ENCODE assay signal across 34 cellular contexts in the genomic region with DNA sequence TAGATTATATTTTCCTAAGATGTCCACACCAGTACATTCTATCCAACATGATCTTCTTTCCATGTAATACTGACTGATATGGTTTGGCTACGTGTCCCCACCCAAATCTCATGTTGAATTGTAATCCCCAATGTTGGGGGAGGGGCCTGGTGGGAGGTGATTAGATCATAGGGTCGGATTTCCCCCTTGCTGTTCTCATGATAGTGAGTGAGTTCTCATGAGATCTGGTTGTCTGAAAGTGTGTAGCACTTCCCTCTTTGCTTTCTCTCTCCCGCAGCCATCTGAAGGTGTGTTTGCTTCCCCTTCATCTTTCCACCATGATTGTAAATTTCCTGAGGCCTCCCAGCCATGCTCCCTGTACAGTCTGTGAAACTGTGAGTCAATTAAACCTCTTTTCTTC. TPM values are rescaled to one million over a fixed set of nuclear protein-coding genes. Genes with fewer than 3 reads are reported as not detected.
DNase-seq lines count a peak whose midpoint lies in the region; ATAC-seq, FAIRE-seq and TF ChIP-seq lines count a peak whose summit lies in the region.
"Had no signal": no experiment of that assay in that cellular context is flagged by ENCODE, and none has a peak within 500 bp of the region (broad histone marks: within the 10 kb centered on the region; RNA-seq: fewer than 3 reads in every experiment).

No MANE protein-coding gene starts in this region.

- H3K4me3 Mint-ChIP-seq in activated CD4-positive, alpha-beta T cell treated with anti-CD3 and anti-CD28 coated beads, Interleukin-2, amount 10 ng/mL, durations not matched to agents 24 days and 14 days, result no peak overlapping the region
- no peak overlapping the region for H3K4me3 Mint-ChIP-seq in activated CD4-positive, alpha-beta T cell treated with anti-CD3 and anti-CD28 coated beads, Interleukin-2, amount 10 ng/mL, durations not matched to agents 7 days and 5 days
- H3K4me3 Mint-ChIP-seq in CD8-positive, alpha-beta memory T cell, result no peak overlapping the region
- H3K4me3 Mint-ChIP-seq: B cell; effector memory CD8-positive, alpha-beta T cell; mesothelial cell of epicardium; naive thymus-derived CD8-positive, alpha-beta T cell had no signal

- peak overlapping the region; percentile 58 for H3K27ac ChIP-seq in ACC112 (ENCODE audit: low read depth, low read length)
- no peak overlapping the region for H3K27ac ChIP-seq in OCI-LY7 (ENCODE audit: low read depth, low read length, poor library complexity, severe bottlenecking)
- peak overlapping the region; percentile 49 for H3K27ac ChIP-seq in endothelial cell of umbilical vein (ENCODE audit: insufficient read depth, low read depth, low read length)
- no peak overlapping the region for H3K27ac ChIP-seq in CD8-positive, alpha-beta memory T cell (ENCODE audit: low read depth, low read length)
- no peak overlapping the region for H3K27ac ChIP-seq in heart left ventricle
- H3K27ac ChIP-seq: cardiac muscle cell, coronary artery, esophagus squamous epithelium, gastrocnemius medialis, left ventricle myocardium inferior, parathyroid adenoma, right atrium auricular region, SJSA1, upper lobe of right lung had no signal

- intact Hi-C loops in activated CD4-positive, alpha-beta T cell treated with anti-CD3 and anti-CD28 coated beads, Interleukin-2, amount 10 ng/mL, durations not matched to agents 24 days and 14 days (cut with micrococcal nuclease), result no loop called here
- intact Hi-C loops in OCI-LY7 (cut with micrococcal nuclease; ENCODE audit: unreplicated experiment) (no loop called here), endothelial cell of umbilical vein (cut with micrococcal nuclease) (loop anchor here (5.0 kb wide), 1 partner anchor 115 kb away; the partner anchor contains the start of gene MYB), heart left ventricle (cut with DNase I) (no loop called here)

- H3K79me2 ChIP-seq in ACC112 (ENCODE audit: control insufficient read depth, insufficient read depth, low read length, unreplicated experiment), result no peaks in the 10 kb centered on the region
- no peaks in the 10 kb centered on the region for H3K79me2 ChIP-seq in OCI-LY7 (ENCODE audit: insufficient read depth, low read depth, low read length)
- no peaks in the 10 kb centered on the region for H3K79me2 ChIP-seq in endothelial cell of umbilical vein (ENCODE audit: control insufficient read depth, insufficient read depth, low read length)
- H3K79me2 ChIP-seq: parathyroid adenoma had no signal

- POLR2A ChIA-PET in activated CD4-positive, alpha-beta T cell treated with anti-CD3 and anti-CD28 coated beads, Interleukin-2, amount 10 ng/mL, durations not matched to agents 7 days and 5 days (lab: Charles Lee), result no interaction called here
- POLR2A ChIA-PET in OCI-LY7 (lab: Charles Lee), result no interaction called here
- POLR2A ChIA-PET in endothelial cell of umbilical vein (lab: Charles Lee), result no interaction called here
- POLR2A ChIA-PET in CD8-positive, alpha-beta memory T cell (lab: Charles Lee), result no interaction called here

- no peaks in the 10 kb centered on the region for H3K27me3 ChIP-seq in ACC112 (ENCODE audit: insufficient read depth, low read length)
- H3K27me3 ChIP-seq in endothelial cell of umbilical vein (ENCODE audit: control insufficient read depth in 2 of 2, insufficient read depth in 2 of 2, low read length in 2 of 2), result no peaks in the 10 kb centered on the region
- H3K27me3 ChIP-seq in CD8-positive, alpha-beta memory T cell (ENCODE audit: insufficient read depth, low read length, poor library complexity, severe bottlenecking), result no peaks in the 10 kb centered on the region
- H3K27me3 ChIP-seq in heart left ventricle, result no peaks in the 10 kb centered on the region
- H3K27me3 ChIP-seq: cardiac muscle cell, esophagus squamous epithelium, gastrocnemius medialis, right atrium auricular region, upper lobe of right lung had no signal

- DNase-seq in activated CD4-positive, alpha-beta T cell treated with anti-CD3 and anti-CD28 coated beads, Interleukin-2, amount 10 ng/mL, durations not matched to agents 24 days and 14 days, result peak; percentile 55
- no peak for DNase-seq in activated CD4-positive, alpha-beta T cell treated with anti-CD3 and anti-CD28 coated beads, Interleukin-2, amount 10 ng/mL, durations not matched to agents 7 days and 5 days
- DNase-seq in OCI-LY7 (ENCODE audit: low spot score) (no peak), endothelial cell of umbilical vein (ENCODE audit: low read depth, low spot score) (no peak), DMS79 treated with DMSO at 0.1 percent for 48 hours (lab: John Stamatoyannopoulos, UW) (no peak), heart left ventricle (no peak)
- DNase-seq in CD8-positive, alpha-beta memory T cell, result no peak
- DNase-seq: activated effector memory CD4-positive, alpha-beta T cell treated with anti-CD3 and anti-CD28 coated beads, Interleukin-2, amount 50 U/mL, for 16 hours; anterior cingulate cortex; Caco-2; DND-41; effector memory CD8-positive, alpha-beta T cell; esophagus squamous epithelium; gastrocnemius medialis; Karpas-422; left ventricle myocardium inferior; naive thymus-derived CD8-positive, alpha-beta T cell; NCI-H1048; NCI-H1694 treated with DMSO at 0.1 percent for 48 hours; NCI-H526; T-helper 1 cell; upper lobe of right lung had no signal

- no peak overlapping the region for H3K9ac ChIP-seq in endothelial cell of umbilical vein (replicated peaks; ENCODE audit: extremely low read depth, insufficient read depth, low read length)
- H3K9ac ChIP-seq: parathyroid adenoma had no signal

- H3K36me3 Mint-ChIP-seq in activated CD4-positive, alpha-beta T cell treated with anti-CD3 and anti-CD28 coated beads, Interleukin-2, amount 10 ng/mL, durations not matched to agents 24 days and 14 days (ENCODE audit: low read depth), result no peaks in the 10 kb centered on the region
- H3K36me3 Mint-ChIP-seq in activated CD4-positive, alpha-beta T cell treated with anti-CD3 and anti-CD28 coated beads, Interleukin-2, amount 10 ng/mL, durations not matched to agents 7 days and 5 days (ENCODE audit: low read depth), result no peaks in the 10 kb centered on the region
- no peaks in the 10 kb centered on the region for H3K36me3 Mint-ChIP-seq in CD8-positive, alpha-beta memory T cell
- H3K36me3 Mint-ChIP-seq: mesothelial cell of epicardium; naive thymus-derived CD8-positive, alpha-beta T cell had no signal

- H3K4me2 ChIP-seq in OCI-LY7 (ENCODE audit: low read length), result no peak overlapping the region
- H3K4me2 ChIP-seq in endothelial cell of umbilical vein (ENCODE audit: insufficient read depth, low read length), result peak overlapping the region; percentile 90

- no peak for FAIRE-seq in endothelial cell of umbilical vein (lab: Jason Lieb, UNC)
- FAIRE-seq: A204.1, H54, islet of Langerhans, TTC549 had no signal

- peaks cover 12% of the 10 kb centered on the region for H3K4me1 Mint-ChIP-seq in activated CD4-positive, alpha-beta T cell treated with anti-CD3 and anti-CD28 coated beads, Interleukin-2, amount 10 ng/mL, durations not matched to agents 24 days and 14 days
- H3K4me1 Mint-ChIP-seq in activated CD4-positive, alpha-beta T cell treated with anti-CD3 and anti-CD28 coated beads, Interleukin-2, amount 10 ng/mL, durations not matched to agents 7 days and 5 days, result peaks cover 3% of the 10 kb centered on the region
- H3K4me1 Mint-ChIP-seq in CD8-positive, alpha-beta memory T cell, result no peaks in the 10 kb centered on the region
- H3K4me1 Mint-ChIP-seq: mesothelial cell of epicardium had no signal

- WGBS in heart left ventricle, 4 donors, result 57 to 64% (median 63%) methylated on average over 3 of the region's 3 CpGs

- H4K20me1 ChIP-seq in OCI-LY7 (ENCODE audit: insufficient read depth, low read length) (no peaks in the 10 kb centered on the region), endothelial cell of umbilical vein (replicated peaks; ENCODE audit: control insufficient read depth, extremely low read depth, insufficient read depth, low read length) (no peaks in the 10 kb centered on the region)

- no TSS peak for BruUV-seq in OCI-LY7 (replicated peaks; lab: Mats Ljungman, UMichigan)
- BruUV-seq in endothelial cell of umbilical vein (replicated peaks; lab: Mats Ljungman, UMichigan), result no TSS peak

- ATAC-seq in heart left ventricle, result no peak
- ATAC-seq: effector memory CD8-positive, alpha-beta T cell; gastrocnemius medialis; naive thymus-derived CD8-positive, alpha-beta T cell; upper lobe of right lung had no signal

- H3K4me1 ChIP-seq in ACC112 (ENCODE audit: control insufficient read depth, insufficient read depth, low read length, unreplicated experiment), result peaks cover 13% of the 10 kb centered on the region
- H3K4me1 ChIP-seq in OCI-LY7 (ENCODE audit: insufficient read depth, low read length, poor library complexity, severe bottlenecking), result peaks cover 13% of the 10 kb centered on the region
- peaks cover 12% of the 10 kb centered on the region for H3K4me1 ChIP-seq in endothelial cell of umbilical vein (ENCODE audit: control insufficient read depth, extremely low read depth, insufficient read depth, low read length)
- no peaks in the 10 kb centered on the region for H3K4me1 ChIP-seq in CD8-positive, alpha-beta memory T cell (ENCODE audit: insufficient read depth, low read length)
- H3K4me1 ChIP-seq in heart left ventricle, result peaks cover 0 to 5% (median 0%) of the 10 kb centered on the region in 12 donors
- H3K4me1 ChIP-seq: Caco-2, esophagus squamous epithelium, gastrocnemius medialis, left ventricle myocardium inferior, parathyroid adenoma, right atrium auricular region, SJSA1, upper lobe of right lung had no signal

- H3K9me1 ChIP-seq in endothelial cell of umbilical vein (replicated peaks; ENCODE audit: control insufficient read depth, extremely low read depth, insufficient read depth, low read length), result no peaks in the 10 kb centered on the region

- CTCF ChIA-PET in activated CD4-positive, alpha-beta T cell treated with anti-CD3 and anti-CD28 coated beads, Interleukin-2, amount 10 ng/mL, durations not matched to agents 7 days and 5 days (lab: Charles Lee), result no interaction called here
- CTCF ChIA-PET in OCI-LY7 (lab: Charles Lee; ENCODE audit: unreplicated experiment), result no interaction called here
- CTCF ChIA-PET in endothelial cell of umbilical vein (lab: Charles Lee), result no interaction called here
- CTCF ChIA-PET in CD8-positive, alpha-beta memory T cell (lab: Charles Lee), result no interaction called here

- no peaks in the 10 kb centered on the region for H3K27me3 Mint-ChIP-seq in activated CD4-positive, alpha-beta T cell treated with anti-CD3 and anti-CD28 coated beads, Interleukin-2, amount 10 ng/mL, durations not matched to agents 24 days and 14 days
- no peaks in the 10 kb centered on the region for H3K27me3 Mint-ChIP-seq in activated CD4-positive, alpha-beta T cell treated with anti-CD3 and anti-CD28 coated beads, Interleukin-2, amount 10 ng/mL, durations not matched to agents 7 days and 5 days
- H3K27me3 Mint-ChIP-seq in CD8-positive, alpha-beta memory T cell, result peaks cover 3 to 4% of the 10 kb centered on the region in 2 donors
- H3K27me3 Mint-ChIP-seq: B cell; effector memory CD8-positive, alpha-beta T cell; naive thymus-derived CD8-positive, alpha-beta T cell had no signal

- no peaks in the 10 kb centered on the region for H3K9me2 ChIP-seq in OCI-LY7 (ENCODE audit: insufficient read depth, low read length)

- H3K9me3 ChIP-seq in OCI-LY7 (ENCODE audit: low read length) (peaks cover 4% of the 10 kb centered on the region; the same call in 1 of the 2 replicates), endothelial cell of umbilical vein (replicated peaks; ENCODE audit: control insufficient read depth, insufficient read depth, low read length) (no peaks in the 10 kb centered on the region), heart left ventricle (no peaks in the 10 kb centered on the region)
- H3K9me3 ChIP-seq in CD8-positive, alpha-beta memory T cell (ENCODE audit: low read length), result no peaks in the 10 kb centered on the region
- H3K9me3 ChIP-seq: Caco-2, esophagus squamous epithelium, gastrocnemius medialis, left ventricle myocardium inferior, right atrium auricular region, SJSA1, upper lobe of right lung had no signal

- peak overlapping the region; percentile 72 for H2AFZ ChIP-seq in ACC112 (ENCODE audit: low read length, unreplicated experiment)
- 0 out of 2 replicates have a peak overlapping the region, but pooled peaks have one; percentile 4 for H2AFZ ChIP-seq in OCI-LY7 (ENCODE audit: low read length)
- peak overlapping the region; percentile 28 for H2AFZ ChIP-seq in endothelial cell of umbilical vein (ENCODE audit: low read depth, low read length)
- H2AFZ ChIP-seq: parathyroid adenoma had no signal

- H3K36me3 ChIP-seq in ACC112 (ENCODE audit: insufficient read depth, low read length), result no peaks in the 10 kb centered on the region
- no peaks in the 10 kb centered on the region for H3K36me3 ChIP-seq in OCI-LY7 (ENCODE audit: insufficient read depth, low read length)
- no peaks in the 10 kb centered on the region for H3K36me3 ChIP-seq in endothelial cell of umbilical vein (ENCODE audit: control insufficient read depth in 2 of 2, extremely low read depth in 1 of 2, insufficient read depth in 2 of 2, low read length in 2 of 2)
- no peaks in the 10 kb centered on the region for H3K36me3 ChIP-seq in CD8-positive, alpha-beta memory T cell (ENCODE audit: insufficient read depth, low read length)
- no peaks in the 10 kb centered on the region for H3K36me3 ChIP-seq in heart left ventricle
- H3K36me3 ChIP-seq: cardiac muscle cell, esophagus squamous epithelium, gastrocnemius medialis, left ventricle myocardium inferior, right atrium auricular region, SJSA1, upper lobe of right lung had no signal

- H3K27ac Mint-ChIP-seq in activated CD4-positive, alpha-beta T cell treated with anti-CD3 and anti-CD28 coated beads, Interleukin-2, amount 10 ng/mL, durations not matched to agents 24 days and 14 days, result no peak overlapping the region
- H3K27ac Mint-ChIP-seq in activated CD4-positive, alpha-beta T cell treated with anti-CD3 and anti-CD28 coated beads, Interleukin-2, amount 10 ng/mL, durations not matched to agents 7 days and 5 days, result no peak overlapping the region
- no peak overlapping the region for H3K27ac Mint-ChIP-seq in CD8-positive, alpha-beta memory T cell
- H3K27ac Mint-ChIP-seq: B cell; mesothelial cell of epicardium; naive thymus-derived CD8-positive, alpha-beta T cell had no signal

- H3K4me3 ChIP-seq in ACC112 (ENCODE audit: low read depth, low read length) (peak overlapping the region; percentile 33; the same call in 1 of the 2 replicates), OCI-LY7 (ENCODE audit: low read depth, low read length, poor library complexity, severe bottlenecking) (no peak overlapping the region), endothelial cell of umbilical vein (replicated peaks in 1 of 3; ENCODE audit: insufficient read depth in 1 of 3, low read depth in 1 of 3, low read length in 3 of 3) (no peak overlapping the region), heart left ventricle (no peak overlapping the region)
- H3K4me3 ChIP-seq in CD8-positive, alpha-beta memory T cell (ENCODE audit: low read length), result no peak overlapping the region
- H3K4me3 ChIP-seq: cardiac muscle cell, coronary artery, esophagus squamous epithelium, gastrocnemius medialis, left ventricle myocardium inferior, right atrium auricular region, SJSA1, upper lobe of right lung had no signal

- TF ChIP-seq CTCF in OCI-LY7 (conservative IDR thresholded peaks at IDR 0.05; ENCODE audit: low read length) (no peak), endothelial cell of umbilical vein (IDR thresholded peaks at IDR 0.05; ENCODE audit: extremely low read depth in 1 of 2, insufficient read depth in 1 of 2, low read depth in 1 of 2, low read length in 2 of 2) (no peak), heart left ventricle (IDR thresholded peaks at IDR 0.05) (no peak)

- dilution Hi-C loops in endothelial cell of umbilical vein (cut with MboI; ENCODE audit: extremely low pct_ligation_motif_present, low sequenced_read_pairs), result no loop called here

- TF ChIP-seq POLR2A in endothelial cell of umbilical vein (IDR thresholded peaks at IDR 0.05; ENCODE audit: low read depth, low read length) (no peak), heart left ventricle (IDR thresholded peaks at IDR 0.05) (no peak)

- peaks cover 12% of the 10 kb centered on the region for H3K9me3 Mint-ChIP-seq in activated CD4-positive, alpha-beta T cell treated with anti-CD3 and anti-CD28 coated beads, Interleukin-2, amount 10 ng/mL, durations not matched to agents 24 days and 14 days
- H3K9me3 Mint-ChIP-seq in activated CD4-positive, alpha-beta T cell treated with anti-CD3 and anti-CD28 coated beads, Interleukin-2, amount 10 ng/mL, durations not matched to agents 7 days and 5 days, result peaks cover 7% of the 10 kb centered on the region
- H3K9me3 Mint-ChIP-seq in CD8-positive, alpha-beta memory T cell, result no peaks in the 10 kb centered on the region
- H3K9me3 Mint-ChIP-seq: effector memory CD8-positive, alpha-beta T cell; mesothelial cell of epicardium; naive thymus-derived CD8-positive, alpha-beta T cell had no signal

RNA-seq across cellular contexts. Expression of gene HBS1L, which starts 12.2 kb away (rescaled TPM):
- total RNA-seq in activated CD4-positive, alpha-beta T cell treated with anti-CD3 and anti-CD28 coated beads, Interleukin-2, amount 10 ng/mL, durations not matched to agents 24 days and 14 days, result 94.4 and 104 TPM in 2 replicates
- 10 to 100 TPM; 71.5 to 74.7 TPM for total RNA-seq in activated CD4-positive, alpha-beta T cell treated with anti-CD3 and anti-CD28 coated beads, Interleukin-2, amount 10 ng/mL, durations not matched to agents 7 days and 5 days
- 82.9 and 95.4 TPM in 2 replicates for total RNA-seq in OCI-LY7 (2014; rRNA removed; shearing (Covaris generic))
- total RNA-seq in OCI-LY7 (2022) (93.1 and 94.9 TPM in 2 replicates), endothelial cell of umbilical vein (74.6 and 77.0 TPM in 2 replicates), heart left ventricle (100 to 1,000 TPM in 1 of 9 donors, 10 to 100 TPM in 8; 40.0 to 101 (median 83.5) TPM)
- polyA plus RNA-seq in endothelial cell of umbilical vein (18.6 and 23.7 TPM in 2 replicates), heart left ventricle (10 to 100 TPM; 23.6 to 71.3 TPM)
- 37.7 and 38.3 TPM in 2 replicates for polyA plus RNA-seq in endothelial cell of umbilical vein (2011; cell fraction: cytosol; rRNA removed)
- polyA plus RNA-seq in endothelial cell of umbilical vein (2011; cell fraction: nucleus; rRNA removed), result 36.6 and 51.0 TPM in 2 replicates
- polyA plus RNA-seq in endothelial cell of umbilical vein (2012), result 42.3 and 67.3 TPM in 2 replicates
- 55.5 and 65.8 TPM in 2 replicates for polyA minus RNA-seq in endothelial cell of umbilical vein
- polyA minus RNA-seq in endothelial cell of umbilical vein (2011; cell fraction: cytosol; rRNA and poly(A)+ RNA removed), result 21.0 TPM
- 61.7 and 85.3 TPM in 2 replicates for polyA minus RNA-seq in endothelial cell of umbilical vein (2011; cell fraction: nucleus; rRNA and poly(A)+ RNA removed)
- 100 to 1,000 TPM; 145 to 147 TPM for total RNA-seq in CD8-positive, alpha-beta memory T cell
- 45.6 TPM for polyA plus RNA-seq in CD8-positive, alpha-beta memory T cell

Comparison
In these comparisons a context has a peak if more than half of its experiments do, and no peak if none do; other contexts are left out.
1. H2AFZ ChIP-seq: peak in every context shown above with its lines; median percentile 72 in ACC112; 28 in endothelial cell of umbilical vein; 4 in OCI-LY7.
2. H3K27ac ChIP-seq: peak in ACC112 (single experiment) and endothelial cell of umbilical vein (single experiment); none in OCI-LY7 (single experiment), CD8-positive, alpha-beta memory T cell (single experiment) and heart left ventricle (0 of 12).